In the genomic region with DNA sequence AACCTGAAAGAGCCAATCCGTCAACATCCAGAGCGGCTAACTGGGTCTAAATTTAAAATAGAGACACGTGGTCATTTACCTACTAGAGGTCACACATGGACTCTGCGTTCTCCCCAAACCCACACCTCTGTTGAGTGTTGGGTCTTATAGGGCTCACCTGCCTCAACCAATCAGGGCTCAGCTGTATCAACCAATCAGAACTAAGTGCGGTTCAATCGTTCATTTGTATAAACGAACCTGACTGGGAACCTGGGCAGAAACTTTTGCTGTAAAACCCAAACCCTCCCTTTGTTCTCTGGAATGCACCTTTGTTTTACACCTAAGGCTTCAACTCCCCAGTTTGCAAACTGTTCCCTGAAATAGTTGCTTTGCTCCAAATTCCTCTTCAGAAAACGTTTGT, we compare ENCODE assay signal across 11 cellular contexts. TPM values are rescaled to one million over a fixed set of nuclear protein-coding genes. Genes with fewer than 3 reads are reported as not detected.
DNase-seq lines count a peak whose midpoint lies in the region; ATAC-seq and TF ChIP-seq lines count a peak whose summit lies in the region.
"Had no signal": no experiment of that assay in that cellular context is flagged by ENCODE, and none has a peak within 500 bp of the region (broad histone marks: within the 10 kb centered on the region; RNA-seq: fewer than 3 reads in every experiment).

No MANE protein-coding gene starts in this region.

- H4K20me1 ChIP-seq in SK-N-SH (ENCODE audit: insufficient read depth) = no peaks in the 10 kb centered on the region
- H4K20me1 ChIP-seq in IMR-90 (ENCODE audit: insufficient read depth, low read length) = no peaks in the 10 kb centered on the region

- H3K23ac ChIP-seq in IMR-90 (ENCODE audit: low read depth, low read length) = no peak overlapping the region

- H3K4me1 Mint-ChIP-seq in activated naive CD8-positive, alpha-beta T cell (ENCODE audit: low read depth) = peaks cover 22% of the 10 kb centered on the region
- H3K4me1 Mint-ChIP-seq in neural crest cell = peaks cover 13% of the 10 kb centered on the region

- no peak overlapping the region for H2BK5ac ChIP-seq in IMR-90 (ENCODE audit: low read depth, low read length, poor library complexity, severe bottlenecking)

- dilution Hi-C loops in IMR-90 (cut with HindIII; ENCODE audit: low sequenced_read_pairs, unreplicated experiment) = no loop called here

- 79% methylated on average over 8 of the region's 8 CpGs for WGBS in SK-N-SH (ENCODE audit: low lambda C conversion rate)
- no CpG with 5 or more reads among the region's 8 CpGs for WGBS in IMR-90 (ENCODE audit: extremely low coverage in 2 of 2, insufficient read length in 1 of 2), 2 experiments
- 80 to 81% methylated on average over 8 of the region's 8 CpGs for WGBS in lower leg skin, 2 donors

- CTCF ChIA-PET in SK-N-SH (lab: Yijun Ruan, JAX) = no interaction called here
- CTCF ChIA-PET in IMR-90 (lab: Yijun Ruan, JAX) = no interaction called here

- H3K36me3 ChIP-seq in SK-N-SH (replicated peaks in 1 of 2; ENCODE audit: control insufficient read depth in 1 of 2, insufficient read depth in 2 of 2, low read length in 1 of 2) (peaks cover 0 to 6% of the 10 kb centered on the region in 2 experiments), IMR-90 (ENCODE audit: control insufficient read depth, insufficient read depth, low read length) (no peaks in the 10 kb centered on the region)

- no peaks in the 10 kb centered on the region for H3K36me3 Mint-ChIP-seq in activated naive CD8-positive, alpha-beta T cell
- H3K36me3 Mint-ChIP-seq in neural crest cell (ENCODE audit: low read depth) = no peaks in the 10 kb centered on the region

- H3K4me3 Mint-ChIP-seq in activated naive CD8-positive, alpha-beta T cell = peak overlapping the region; percentile 88
- H3K4me3 Mint-ChIP-seq in neural crest cell = peak overlapping the region; percentile 96

- peak overlapping the region; percentile 41 to 50; a peak in 2 of 4 replicates for H4K8ac ChIP-seq in IMR-90 (ENCODE audit: low read depth in 2 of 2, low read length in 2 of 2)

- no peak overlapping the region for H3K9ac ChIP-seq in SK-N-SH
- no peak overlapping the region for H3K9ac ChIP-seq in IMR-90 (ENCODE audit: low read depth, low read length)

- TF ChIP-seq POLR2A in IMR-90 (IDR thresholded peaks at IDR 0.05; ENCODE audit: low read depth, low read length) (no peak), lower leg skin (IDR thresholded peaks at IDR 0.05) (no peak)

- H2AFZ ChIP-seq in SK-N-SH (ENCODE audit: low read depth) (peak overlapping the region; percentile 99), IMR-90 (replicated peaks; ENCODE audit: low read length, poor library complexity) (peak overlapping the region; percentile 100)

- no peaks in the 10 kb centered on the region for H3K9me3 Mint-ChIP-seq in activated naive CD8-positive, alpha-beta T cell (ENCODE audit: low read depth)
- H3K9me3 Mint-ChIP-seq in neural crest cell = peaks cover 5% of the 10 kb centered on the region

- H2BK120ac ChIP-seq in IMR-90 (ENCODE audit: low read depth, low read length) = no peak overlapping the region

- H3K27ac ChIP-seq in SK-N-SH (ENCODE audit: low read depth in 2 of 2, low read length in 1 of 2) (no peak overlapping the region), IMR-90 (ENCODE audit: insufficient read depth, low read length) (no peak overlapping the region)

- H3K27me3 Mint-ChIP-seq in activated naive CD8-positive, alpha-beta T cell = peaks cover 4% of the 10 kb centered on the region
- no peaks in the 10 kb centered on the region for H3K27me3 Mint-ChIP-seq in neural crest cell (ENCODE audit: low read depth)

- H2BK15ac ChIP-seq in IMR-90 (ENCODE audit: low read depth, low read length) = no peak overlapping the region

- no peak overlapping the region for H3K4ac ChIP-seq in IMR-90 (ENCODE audit: low read depth, low read length)

- no peak overlapping the region for H2AK9ac ChIP-seq in IMR-90 (replicated peaks; ENCODE audit: low read depth, low read length, poor library complexity)

- no peak for TF ChIP-seq CTCF in SK-N-SH (IDR thresholded peaks at IDR 0.05)
- TF ChIP-seq CTCF in IMR-90 (conservative IDR thresholded peaks at IDR 0.05; ENCODE audit: low read depth, low read length) = no peak
- TF ChIP-seq CTCF in neural crest cell (conservative IDR thresholded peaks at IDR 0.05) = no peak
- no peak for TF ChIP-seq CTCF in lower leg skin (IDR thresholded peaks at IDR 0.05)
- no peak for TF ChIP-seq CTCF in GM20000 (IDR thresholded peaks at IDR 0.05; ENCODE audit: extremely low read depth, missing control alignments)

- ATAC-seq in SK-N-SH treated with all-trans-retinoic acid at 6 μM for 48 hours (no peak), IMR-90 (ENCODE audit: low read depth) (no peak)

- no TSS peak for BruUV-seq in IMR-90 (replicated peaks; lab: Mats Ljungman, UMichigan)

- no peak overlapping the region for H3K27ac Mint-ChIP-seq in activated naive CD8-positive, alpha-beta T cell
- no peak overlapping the region for H3K27ac Mint-ChIP-seq in neural crest cell (ENCODE audit: unreplicated experiment)

- H3K4me2 ChIP-seq in SK-N-SH (no peak overlapping the region), IMR-90 (ENCODE audit: low read depth, low read length) (no peak overlapping the region)

- no peaks in the 10 kb centered on the region for H3K9me3 ChIP-seq in SK-N-SH
- H3K9me3 ChIP-seq in IMR-90 (ENCODE audit: control insufficient read depth, insufficient read depth, low read length) = no peaks in the 10 kb centered on the region

- peaks cover 0 to 2% of the 10 kb centered on the region in 2 experiments; a peak in 2 of 4 replicates for H3K4me1 ChIP-seq in SK-N-SH (ENCODE audit: control insufficient read depth in 1 of 2, insufficient read depth in 2 of 2, low read depth in 1 of 2, low read length in 1 of 2)
- no peaks in the 10 kb centered on the region for H3K4me1 ChIP-seq in IMR-90 (ENCODE audit: control insufficient read depth, insufficient read depth, low read length)

- H4K91ac ChIP-seq in IMR-90 (ENCODE audit: insufficient read depth, low read depth, low read length) = no peak overlapping the region

- H3K14ac ChIP-seq in IMR-90 (replicated peaks; ENCODE audit: low read depth, low read length) = no peak overlapping the region

- in situ Hi-C loops in IMR-90 (cut with MboI; ENCODE audit: low sequenced_read_pairs) = no loop called here

- no peak overlapping the region for H3K56ac ChIP-seq in IMR-90 (ENCODE audit: extremely low read depth, insufficient read depth, low read length)

- DNase-seq in SK-N-SH = no peak
- no peak for DNase-seq in IMR-90
- no peak for DNase-seq in neural crest cell (ENCODE audit: low read depth, low spot score)
- DNase-seq in lower leg skin (ENCODE audit: low spot score in 2 of 2) = no peak
- no peak for DNase-seq in GM20000 (ENCODE audit: low spot score)
- DNase-seq in NCI-H1436 (lab: John Stamatoyannopoulos, UW) = no peak
- DNase-seq: NCI-H774; stimulated activated CD4-positive, alpha-beta T cell treated with anti-CD3 and anti-CD28 coated beads, Interleukin-4, amount 100 ng/mL, for 4 hours; substantia nigra had no signal

- H2BK20ac ChIP-seq in IMR-90 (ENCODE audit: low read depth, low read length) = no peak overlapping the region

- POLR2A ChIA-PET in SK-N-SH (lab: Yijun Ruan, JAX) (no interaction called here), IMR-90 (lab: Charles Lee; ENCODE audit: unreplicated experiment) (no interaction called here)

- H3K79me2 ChIP-seq in SK-N-SH (ENCODE audit: insufficient read depth) = no peaks in the 10 kb centered on the region

- H3K27me3 ChIP-seq in SK-N-SH (ENCODE audit: insufficient read depth) = no peaks in the 10 kb centered on the region
- H3K27me3 ChIP-seq in IMR-90 (ENCODE audit: control insufficient read depth, insufficient read depth, low read length) = no peaks in the 10 kb centered on the region

- no peak overlapping the region for H3K18ac ChIP-seq in IMR-90 (ENCODE audit: low read depth, low read length)

- no peak overlapping the region for H4K5ac ChIP-seq in IMR-90 (ENCODE audit: low read depth, low read length)

- TF ChIP-seq RAD21 in SK-N-SH (IDR thresholded peaks at IDR 0.05; ENCODE audit: low read length) (no peak), IMR-90 (IDR thresholded peaks at IDR 0.05; ENCODE audit: low read length) (no peak)

- H3K79me1 ChIP-seq in IMR-90 (ENCODE audit: low read depth in 1 of 2, low read length in 2 of 2) = no peaks in the 10 kb centered on the region

- peaks cover 12% of the 10 kb centered on the region for H3F3A ChIP-seq in SK-N-SH (replicated peaks; ENCODE audit: insufficient read depth)

- no peak overlapping the region for H2AK5ac ChIP-seq in IMR-90 (ENCODE audit: low read depth, low read length)

- H3K9me2 ChIP-seq in SK-N-SH = no peaks in the 10 kb centered on the region

- intact Hi-C loops in IMR-90 (cut with micrococcal nuclease) (no loop called here), lower leg skin (cut with DNase I; ENCODE audit: low total_unique reads) (loop anchor here (5.0 kb wide), 1 partner anchor 1532 kb away; no protein-coding TSS in a partner anchor)

- no peak for TF ChIP-seq EP300 in SK-N-SH (IDR thresholded peaks at IDR 0.05; ENCODE audit: borderline replicate concordance in 1 of 2, low read depth in 1 of 2, low read length in 1 of 2)

- H3K9me1 ChIP-seq in IMR-90 (ENCODE audit: insufficient read depth, low read length) = 0 out of 2 replicates have a peak, but pooled peaks cover 4% of the 10 kb centered on the region

- H3K4me3 ChIP-seq in SK-N-SH (ENCODE audit: low read depth in 2 of 2, low read length in 1 of 2) = no peak overlapping the region; a peak in 2 of 4 replicates
- no peak overlapping the region for H3K4me3 ChIP-seq in IMR-90 (ENCODE audit: insufficient read depth, low read depth, low read length)
- H3K4me3 ChIP-seq in lower leg skin (ENCODE audit: low read depth, poor library complexity, severe bottlenecking) = no peak overlapping the region

TF ChIP-seq in SK-N-SH, 30 proteins besides CTCF, POLR2A, EP300 and RAD21 (continues in another document):
- TF ChIP-seq ELF1 (IDR thresholded peaks at IDR 0.05) = no peak

TF ChIP-seq in SK-N-SH treated with all-trans-retinoic acid at 6 μM for 48 hours, 23 proteins besides CTCF, POLR2A, EP300 and RAD21 (continues in another document):
- TF ChIP-seq ZFP3 (CRISPR knock-in tag; IDR thresholded peaks at IDR 0.05) = no peak
- TF ChIP-seq ZNF565 (CRISPR knock-in tag; conservative IDR thresholded peaks at IDR 0.05; ENCODE audit: low read depth) = no peak
- TF ChIP-seq CSDC2 (CRISPR knock-in tag; IDR thresholded peaks at IDR 0.05) = no peak
- TF ChIP-seq ZFP30 (CRISPR knock-in tag; IDR thresholded peaks at IDR 0.05) = no peak

TF ChIP-seq in IMR-90, 13 proteins besides CTCF, POLR2A, EP300 and RAD21 (continues in another document):
- TF ChIP-seq FOS (IDR thresholded peaks at IDR 0.05; ENCODE audit: low read depth, low read length) (no peak), BHLHE40 (IDR thresholded peaks at IDR 0.05; ENCODE audit: low read depth, low read length) (no peak)

RNA-seq across cellular contexts. Expression of a gene that starts 8.9 kb away (rescaled TPM):
- polyA plus RNA-seq in SK-N-SH (2012; rRNA removed) (5.2 and 6.3 TPM in 2 replicates), IMR-90 (2012; rRNA removed) (0.48 and 0.80 TPM in 2 replicates)
- polyA plus RNA-seq in SK-N-SH (2012; cell fraction: cytosol; rRNA removed) = 7.9 and 10.5 TPM in 2 replicates
- 3.5 and 4.1 TPM in 2 replicates for polyA plus RNA-seq in SK-N-SH (2012; cell fraction: nucleus; rRNA removed)
- total RNA-seq in IMR-90 (2012; rRNA removed) (0.72 and 0.83 TPM in 2 replicates), neural crest cell (5.1 and 5.3 TPM in 2 replicates), lower leg skin (1 to 10 TPM in 1 of 4 donors, under 1 TPM in 3; 0.34 to 1.2 (median 0.49) TPM)
- 0.08 and 0.34 TPM in 2 replicates for polyA plus RNA-seq in IMR-90 (2012; cell fraction: cytosol; rRNA removed)
- polyA plus RNA-seq in IMR-90 (2012; cell fraction: nucleus; rRNA removed; ENCODE audit: low replicate concordance) = 0.20 and 0.96 TPM in 2 replicates
